In genomic region chr20:20939006-20939405, GRCh38 we compare ENCODE assay signal across 16 cellular contexts.
"Had no signal": no experiment of that assay in that cellular context is flagged by ENCODE, and none has a peak within 500 bp of the region (broad histone marks: within the 10 kb centered on the region; RNA-seq: fewer than 3 reads in every experiment).

No MANE protein-coding gene starts in this region.

- DNase-seq: effector memory CD4-positive, alpha-beta T cell; gastrocnemius medialis; heart right ventricle; hypothalamus; kidney glomerular epithelial cell; mucosa of descending colon; natural killer cell; spleen; stimulated activated CD4-positive, alpha-beta T cell treated with anti-CD3 and anti-CD28 coated beads, Interleukin-15, amount 100 ng/mL, for 24 hours; stimulated activated CD4-positive, alpha-beta T cell treated with anti-CD3 and anti-CD28 coated beads, Interleukin-1b, Interleukin-23, amount 100 ng/mL, for 48 hours; stimulated activated CD4-positive, alpha-beta T cell treated with anti-CD3 and anti-CD28 coated beads, Interleukin-4, amount 100 ng/mL, for 24 hours; trophoblast cell had no signal

- H3K36me3 ChIP-seq: esophagus muscularis mucosa, gastrocnemius medialis, heart right ventricle, spleen had no signal

- H3K9me3 ChIP-seq: esophagus muscularis mucosa, gastrocnemius medialis, heart right ventricle, mucosa of descending colon, spleen had no signal

- H3K4me3 ChIP-seq: esophagus muscularis mucosa, gastrocnemius medialis, heart right ventricle, mucosa of descending colon, spleen had no signal

- ATAC-seq: gastrocnemius medialis; heart right ventricle; mucosa of descending colon; natural killer cell; sciatic nerve; stimulated activated memory B cell treated with anti-CD40 and anti-IgM and Interleukin-4, amounts not matched to agents 10 μg/mL and 1 μg/mL and 100 μg/mL, for 72 hours had no signal

- H3K27ac ChIP-seq: epithelial cell of prostate, esophagus muscularis mucosa, gastrocnemius medialis, heart right ventricle, spleen had no signal

- H3K4me1 ChIP-seq: esophagus muscularis mucosa, gastrocnemius medialis, heart right ventricle, spleen had no signal
